35 cellular contexts compared by ENCODE assay signal in genomic region chr2:83376731-83377130, GRCh38.
"Had no signal": no experiment of that assay in that cellular context is flagged by ENCODE, and none has a peak within 500 bp of the region (broad histone marks: within the 10 kb centered on the region; RNA-seq: fewer than 3 reads in every experiment).

No MANE protein-coding gene starts in this region.

- H3K27me3 ChIP-seq: MG63 had no signal

- H3K9me3 ChIP-seq: MG63 had no signal

- DNase-seq: Karpas-422, Kasumi-1, MG63, MM.1S, MV-4-11, NCI-H1048, NCI-H1092, NCI-H1092 treated with DMSO at 0.1 percent for 48 hours, NCI-H1105, NCI-H1105 treated with DMSO at 0.1 percent for 48 hours, NCI-H1417, NCI-H1417 treated with DMSO at 0.1 percent for 48 hours, NCI-H1436, NCI-H1436 treated with DMSO at 0.1 percent for 48 hours, NCI-H146, NCI-H1694, NCI-H1694 treated with DMSO at 0.1 percent for 48 hours, NCI-H187, NCI-H187 treated with DMSO at 0.1 percent for 48 hours, NCI-H1930, NCI-H2029, NCI-H2029 treated with DMSO at 0.1 percent for 48 hours, NCI-H2081, NCI-H2081 treated with DMSO at 0.1 percent for 48 hours, NCI-H2107, NCI-H2171, NCI-H2171 treated with DMSO at 0.1 percent for 48 hours, NCI-H2227 treated with DMSO at 0.1 percent for 48 hours, NCI-H226, NCI-H345, NCI-H446, NCI-H510A, NCI-H510A treated with DMSO at 0.1 percent for 48 hours, NCI-H524 treated with DMSO at 0.1 percent for 48 hours, NCI-H526 had no signal

- H3K4me3 ChIP-seq: MG63 had no signal

- H3K36me3 ChIP-seq: MG63 had no signal
